In the genomic region with DNA sequence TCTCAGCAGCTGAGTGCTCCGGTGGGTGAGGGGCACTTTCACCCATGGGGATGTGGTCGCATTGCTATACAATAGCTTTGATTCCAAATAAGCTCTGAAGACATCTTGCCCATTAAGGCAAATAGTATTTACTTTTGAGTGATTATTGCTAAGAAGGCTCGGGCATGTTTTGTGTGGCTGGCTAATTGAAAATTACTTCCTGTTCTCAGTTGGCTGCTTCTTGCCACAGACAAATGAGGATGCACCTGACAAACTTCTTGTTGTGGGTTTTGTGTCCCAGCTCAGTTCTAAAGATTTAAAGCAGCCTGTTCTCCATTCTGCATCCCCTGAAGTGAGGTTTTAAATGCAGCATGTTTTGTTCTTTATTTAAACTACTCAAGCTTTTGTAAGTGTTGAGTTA, we compare ENCODE assay signal across 1 cellular context.
TF ChIP-seq lines count a peak whose summit lies in the region.

No MANE protein-coding gene starts in this region.

TF ChIP-seq in H1, 55 proteins besides CTCF, POLR2A, EP300 and RAD21 (continued from another document):
- TF ChIP-seq TEAD4 (IDR thresholded peaks at IDR 0.05; ENCODE audit: low read depth, low read length) (no peak), CREB1 (IDR thresholded peaks at IDR 0.05) (no peak), BCL11A (IDR thresholded peaks at IDR 0.05; ENCODE audit: low read depth in 2 of 2, low read length in 2 of 2) (no peak), CHD1 (IDR thresholded peaks at IDR 0.05; ENCODE audit: low read depth, low read length) (no peak), NANOG (IDR thresholded peaks at IDR 0.05; ENCODE audit: insufficient read depth, low read depth, low read length, poor library complexity, severe bottlenecking) (no peak), FOSL1 (IDR thresholded peaks at IDR 0.05; ENCODE audit: insufficient read depth, low read depth, low read length) (no peak), TAF1 (IDR thresholded peaks at IDR 0.05; ENCODE audit: low read depth, low read length) (no peak), BRCA1 (IDR thresholded peaks at IDR 0.05; ENCODE audit: low read depth, low read length) (no peak), SAP30 (IDR thresholded peaks at IDR 0.05; ENCODE audit: insufficient read depth, insufficient replicate concordance, low read length) (no peak)
- TF ChIP-seq, protein P1, sequence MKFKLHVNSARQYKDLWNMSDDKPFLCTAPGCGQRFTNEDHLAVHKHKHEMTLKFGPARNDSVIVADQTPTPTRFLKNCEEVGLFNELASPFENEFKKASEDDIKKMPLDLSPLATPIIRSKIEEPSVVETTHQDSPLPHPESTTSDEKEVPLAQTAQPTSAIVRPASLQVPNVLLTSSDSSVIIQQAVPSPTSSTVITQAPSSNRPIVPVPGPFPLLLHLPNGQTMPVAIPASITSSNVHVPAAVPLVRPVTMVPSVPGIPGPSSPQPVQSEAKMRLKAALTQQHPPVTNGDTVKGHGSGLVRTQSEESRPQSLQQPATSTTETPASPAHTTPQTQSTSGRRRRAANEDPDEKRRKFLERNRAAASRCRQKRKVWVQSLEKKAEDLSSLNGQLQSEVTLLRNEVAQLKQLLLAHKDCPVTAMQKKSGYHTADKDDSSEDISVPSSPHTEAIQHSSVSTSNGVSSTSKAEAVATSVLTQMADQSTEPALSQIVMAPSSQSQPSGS (IDR thresholded peaks at IDR 0.05; ENCODE audit: low read length) = no peak
- TF ChIP-seq, protein P2, sequence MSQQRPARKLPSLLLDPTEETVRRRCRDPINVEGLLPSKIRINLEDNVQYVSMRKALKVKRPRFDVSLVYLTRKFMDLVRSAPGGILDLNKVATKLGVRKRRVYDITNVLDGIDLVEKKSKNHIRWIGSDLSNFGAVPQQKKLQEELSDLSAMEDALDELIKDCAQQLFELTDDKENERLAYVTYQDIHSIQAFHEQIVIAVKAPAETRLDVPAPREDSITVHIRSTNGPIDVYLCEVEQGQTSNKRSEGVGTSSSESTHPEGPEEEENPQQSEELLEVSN (IDR thresholded peaks at IDR 0.05) = no peak
